Comparison of ENCODE assay signal across 8 cellular contexts in the genomic region with DNA sequence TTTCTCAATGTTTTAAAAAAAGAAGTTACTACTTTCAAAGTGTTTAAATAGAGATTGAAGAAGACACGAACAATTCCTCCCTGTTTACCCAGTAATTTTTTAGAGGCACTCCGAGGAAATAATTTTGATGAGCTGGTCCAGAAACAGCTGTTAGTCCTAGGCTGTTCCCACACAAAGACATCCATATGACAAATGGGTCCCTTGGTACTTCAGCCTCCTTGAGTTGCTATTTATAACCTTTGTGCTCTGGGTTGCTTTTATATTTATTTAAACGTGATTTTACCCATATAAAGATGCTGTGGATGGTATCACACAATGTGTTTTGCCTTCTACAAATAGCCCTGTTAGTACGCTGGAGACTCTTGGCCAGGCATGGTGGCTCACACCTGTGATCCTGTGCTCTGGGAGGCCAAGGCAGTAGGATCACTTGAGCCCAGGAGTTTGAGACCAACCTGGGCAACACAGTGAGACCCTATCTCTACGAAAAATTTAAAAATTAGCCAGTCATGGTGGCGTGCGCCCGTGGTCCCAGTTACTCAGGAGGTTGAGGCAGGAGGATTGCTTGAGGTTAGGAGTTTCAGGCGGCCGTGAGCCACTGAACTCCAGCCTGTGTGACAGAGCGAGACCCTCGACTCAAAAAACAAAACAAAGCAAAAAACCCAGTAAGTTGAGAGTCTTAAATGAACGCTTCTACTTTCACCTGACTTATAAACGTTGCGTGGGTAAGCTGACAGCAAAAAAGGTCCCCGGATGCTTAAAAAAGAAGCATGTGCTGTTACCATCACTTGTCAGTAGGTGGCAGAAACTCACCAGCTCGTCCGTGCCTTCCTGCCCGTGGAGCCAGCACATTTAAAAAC.
DNase-seq lines count a peak whose midpoint lies in the region; ATAC-seq lines count a peak whose summit lies in the region.

No MANE protein-coding gene starts in this region.

- ATAC-seq in HG03520 (IDR thresholded peaks at IDR 0.05; ENCODE audit: unreplicated experiment) (peak; percentile 37), HG03135 (IDR thresholded peaks at IDR 0.05; ENCODE audit: unreplicated experiment) (no peak)

- peak; percentile 82 for DNase-seq in DMS79 treated with DMSO at 0.1 percent for 48 hours (lab: John Stamatoyannopoulos, UW)
- peak; percentile 72 for DNase-seq in NCI-H774 (lab: John Stamatoyannopoulos, UW)
- peak; percentile 49 to 70 for DNase-seq in activated CD4-positive, alpha-beta T cell treated with anti-CD3 and anti-CD28 coated beads, Interleukin-2, amount 50 U/mL, for 48 hours
- DNase-seq in effector CD8-positive, alpha-beta T cell (lab: John Stamatoyannopoulos, UW) = peak; percentile 44
- DNase-seq in medulla oblongata (ENCODE audit: extremely low spot score) = peak; percentile 78
- peak; percentile 24 to 47 for DNase-seq in stimulated activated CD8-positive, alpha-beta memory T cell treated with anti-CD3 and anti-CD28 coated beads, Interleukin-15, amount 100 ng/mL, for 4 hours (ENCODE audit: low read depth in 2 of 2)
